Comparison of ENCODE assay signal across 1 cellular context in the genomic region with DNA sequence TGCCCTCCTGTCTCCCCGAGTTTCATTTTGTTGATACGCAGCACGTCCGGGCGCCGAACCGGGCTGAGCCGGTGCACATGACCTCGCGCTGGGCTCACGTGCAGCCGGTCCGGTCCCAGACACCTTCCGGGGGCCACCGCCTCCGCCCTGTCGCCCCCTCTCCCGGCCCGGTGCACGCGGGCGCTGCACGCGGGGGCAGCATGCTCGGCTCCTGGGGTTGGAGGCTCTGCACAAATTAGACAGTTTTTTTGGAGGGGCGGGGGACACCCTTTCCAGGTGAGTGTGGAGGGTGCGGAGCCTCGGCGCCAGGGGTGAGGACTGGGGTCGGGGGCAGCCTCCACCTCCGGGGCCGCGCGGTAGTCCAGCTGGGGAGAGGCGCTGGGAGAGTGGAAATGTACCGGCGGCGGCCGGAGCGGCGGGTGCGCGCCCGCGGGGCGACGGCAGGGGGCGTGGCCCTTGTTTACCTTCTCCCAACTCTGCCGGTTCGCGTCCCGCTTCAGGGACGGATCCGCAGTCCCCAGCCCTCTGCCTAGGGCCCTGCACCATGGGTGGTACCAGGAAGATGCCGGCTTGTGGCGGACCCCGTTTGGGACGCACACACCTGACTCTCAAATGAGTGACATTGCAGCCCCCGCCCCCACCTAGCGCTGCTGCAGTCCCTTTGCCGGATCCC.
TF ChIP-seq lines count a peak whose summit lies in the region.

No MANE protein-coding gene starts in this region.

TF ChIP-seq in HepG2, 621 proteins besides CTCF, POLR2A, EP300 and RAD21 (continued from another document and continues in another):
- no peak for TF ChIP-seq NFYC (CRISPR knock-in tag; IDR thresholded peaks at IDR 0.05)
- no peak for TF ChIP-seq ONECUT2 (CRISPR knock-in tag; IDR thresholded peaks at IDR 0.05)
- TF ChIP-seq ZNF790 (CRISPR knock-in tag; IDR thresholded peaks at IDR 0.05; ENCODE audit: borderline replicate concordance), result peak; percentile 50; the same call in 1 of the 2 replicates
- TF ChIP-seq ZFP37 (CRISPR knock-in tag; IDR thresholded peaks at IDR 0.05; ENCODE audit: borderline replicate concordance), result no peak
- peak; percentile 10 for TF ChIP-seq XRCC5 (optimal IDR thresholded peaks at IDR 0.05; ENCODE audit: low read length)
- TF ChIP-seq, protein P1, sequence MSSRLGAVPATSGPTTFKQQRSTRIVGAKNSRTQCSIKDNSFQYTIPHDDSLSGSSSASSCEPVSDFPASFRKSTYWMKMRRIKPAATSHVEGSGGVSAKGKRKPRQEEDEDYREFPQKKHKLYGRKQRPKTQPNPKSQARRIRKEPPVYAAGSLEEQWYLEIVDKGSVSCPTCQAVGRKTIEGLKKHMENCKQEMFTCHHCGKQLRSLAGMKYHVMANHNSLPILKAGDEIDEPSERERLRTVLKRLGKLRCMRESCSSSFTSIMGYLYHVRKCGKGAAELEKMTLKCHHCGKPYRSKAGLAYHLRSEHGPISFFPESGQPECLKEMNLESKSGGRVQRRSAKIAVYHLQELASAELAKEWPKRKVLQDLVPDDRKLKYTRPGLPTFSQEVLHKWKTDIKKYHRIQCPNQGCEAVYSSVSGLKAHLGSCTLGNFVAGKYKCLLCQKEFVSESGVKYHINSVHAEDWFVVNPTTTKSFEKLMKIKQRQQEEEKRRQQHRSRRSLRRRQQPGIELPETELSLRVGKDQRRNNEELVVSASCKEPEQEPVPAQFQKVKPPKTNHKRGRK (CRISPR knock-in tag; IDR thresholded peaks at IDR 0.05), result no peak
- TF ChIP-seq ARNTL (CRISPR knock-in tag; IDR thresholded peaks at IDR 0.05), result 0 out of 2 replicates have a peak, but pooled peaks have one; percentile 57
- no peak for TF ChIP-seq ZNF720 (CRISPR knock-in tag; IDR thresholded peaks at IDR 0.05)
- no peak for TF ChIP-seq FOSL1 (CRISPR knock-in tag; IDR thresholded peaks at IDR 0.05; ENCODE audit: borderline replicate concordance)
- no peak for TF ChIP-seq ZNF629 (CRISPR knock-in tag; conservative IDR thresholded peaks at IDR 0.05)
- TF ChIP-seq TAF15 (IDR thresholded peaks at IDR 0.05; ENCODE audit: low read depth, low read length, poor library complexity, severe bottlenecking), result no peak
- TF ChIP-seq, protein P2, sequence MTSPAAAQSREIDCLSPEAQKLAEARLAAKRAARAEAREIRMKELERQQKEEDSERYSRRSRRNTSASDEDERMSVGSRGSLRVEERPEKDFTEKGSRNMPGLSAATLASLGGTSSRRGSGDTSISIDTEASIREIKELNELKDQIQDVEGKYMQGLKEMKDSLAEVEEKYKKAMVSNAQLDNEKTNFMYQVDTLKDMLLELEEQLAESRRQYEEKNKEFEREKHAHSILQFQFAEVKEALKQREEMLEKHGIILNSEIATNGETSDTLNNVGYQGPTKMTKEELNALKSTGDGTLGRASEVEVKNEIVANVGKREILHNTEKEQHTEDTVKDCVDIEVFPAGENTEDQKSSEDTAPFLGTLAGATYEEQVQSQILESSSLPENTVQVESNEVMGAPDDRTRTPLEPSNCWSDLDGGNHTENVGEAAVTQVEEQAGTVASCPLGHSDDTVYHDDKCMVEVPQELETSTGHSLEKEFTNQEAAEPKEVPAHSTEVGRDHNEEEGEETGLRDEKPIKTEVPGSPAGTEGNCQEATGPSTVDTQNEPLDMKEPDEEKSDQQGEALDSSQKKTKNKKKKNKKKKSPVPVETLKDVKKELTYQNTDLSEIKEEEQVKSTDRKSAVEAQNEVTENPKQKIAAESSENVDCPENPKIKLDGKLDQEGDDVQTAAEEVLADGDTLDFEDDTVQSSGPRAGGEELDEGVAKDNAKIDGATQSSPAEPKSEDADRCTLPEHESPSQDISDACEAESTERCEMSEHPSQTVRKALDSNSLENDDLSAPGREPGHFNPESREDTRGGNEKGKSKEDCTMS (CRISPR knock-in tag; conservative IDR thresholded peaks at IDR 0.05), result no peak
- TF ChIP-seq NFKBIZ (CRISPR knock-in tag; IDR thresholded peaks at IDR 0.05), result no peak
- TF ChIP-seq, protein P3, sequence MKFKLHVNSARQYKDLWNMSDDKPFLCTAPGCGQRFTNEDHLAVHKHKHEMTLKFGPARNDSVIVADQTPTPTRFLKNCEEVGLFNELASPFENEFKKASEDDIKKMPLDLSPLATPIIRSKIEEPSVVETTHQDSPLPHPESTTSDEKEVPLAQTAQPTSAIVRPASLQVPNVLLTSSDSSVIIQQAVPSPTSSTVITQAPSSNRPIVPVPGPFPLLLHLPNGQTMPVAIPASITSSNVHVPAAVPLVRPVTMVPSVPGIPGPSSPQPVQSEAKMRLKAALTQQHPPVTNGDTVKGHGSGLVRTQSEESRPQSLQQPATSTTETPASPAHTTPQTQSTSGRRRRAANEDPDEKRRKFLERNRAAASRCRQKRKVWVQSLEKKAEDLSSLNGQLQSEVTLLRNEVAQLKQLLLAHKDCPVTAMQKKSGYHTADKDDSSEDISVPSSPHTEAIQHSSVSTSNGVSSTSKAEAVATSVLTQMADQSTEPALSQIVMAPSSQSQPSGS (CRISPR knock-in tag; IDR thresholded peaks at IDR 0.05), result peak; percentile 42; the same call in 1 of the 2 replicates
- TF ChIP-seq XBP1 (CRISPR knock-in tag; IDR thresholded peaks at IDR 0.05), result no peak
- TF ChIP-seq, protein P4, sequence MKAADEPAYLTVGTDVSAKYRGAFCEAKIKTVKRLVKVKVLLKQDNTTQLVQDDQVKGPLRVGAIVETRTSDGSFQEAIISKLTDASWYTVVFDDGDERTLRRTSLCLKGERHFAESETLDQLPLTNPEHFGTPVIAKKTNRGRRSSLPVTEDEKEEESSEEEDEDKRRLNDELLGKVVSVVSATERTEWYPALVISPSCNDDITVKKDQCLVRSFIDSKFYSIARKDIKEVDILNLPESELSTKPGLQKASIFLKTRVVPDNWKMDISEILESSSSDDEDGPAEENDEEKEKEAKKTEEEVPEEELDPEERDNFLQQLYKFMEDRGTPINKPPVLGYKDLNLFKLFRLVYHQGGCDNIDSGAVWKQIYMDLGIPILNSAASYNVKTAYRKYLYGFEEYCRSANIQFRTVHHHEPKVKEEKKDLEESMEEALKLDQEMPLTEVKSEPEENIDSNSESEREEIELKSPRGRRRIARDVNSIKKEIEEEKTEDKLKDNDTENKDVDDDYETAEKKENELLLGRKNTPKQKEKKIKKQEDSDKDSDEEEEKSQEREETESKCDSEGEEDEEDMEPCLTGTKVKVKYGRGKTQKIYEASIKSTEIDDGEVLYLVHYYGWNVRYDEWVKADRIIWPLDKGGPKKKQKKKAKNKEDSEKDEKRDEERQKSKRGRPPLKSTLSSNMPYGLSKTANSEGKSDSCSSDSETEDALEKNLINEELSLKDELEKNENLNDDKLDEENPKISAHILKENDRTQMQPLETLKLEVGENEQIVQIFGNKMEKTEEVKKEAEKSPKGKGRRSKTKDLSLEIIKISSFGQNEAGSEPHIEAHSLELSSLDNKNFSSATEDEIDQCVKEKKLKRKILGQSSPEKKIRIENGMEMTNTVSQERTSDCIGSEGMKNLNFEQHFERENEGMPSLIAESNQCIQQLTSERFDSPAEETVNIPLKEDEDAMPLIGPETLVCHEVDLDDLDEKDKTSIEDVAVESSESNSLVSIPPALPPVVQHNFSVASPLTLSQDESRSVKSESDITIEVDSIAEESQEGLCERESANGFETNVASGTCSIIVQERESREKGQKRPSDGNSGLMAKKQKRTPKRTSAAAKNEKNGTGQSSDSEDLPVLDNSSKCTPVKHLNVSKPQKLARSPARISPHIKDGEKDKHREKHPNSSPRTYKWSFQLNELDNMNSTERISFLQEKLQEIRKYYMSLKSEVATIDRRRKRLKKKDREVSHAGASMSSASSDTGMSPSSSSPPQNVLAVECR (CRISPR knock-in tag; IDR thresholded peaks at IDR 0.05; ENCODE audit: borderline replicate concordance), result peak; percentile 72
- no peak for TF ChIP-seq ZFP36 (IDR thresholded peaks at IDR 0.05; ENCODE audit: borderline replicate concordance, low read depth, low read length, partially characterized antibody)
- TF ChIP-seq, protein P5, sequence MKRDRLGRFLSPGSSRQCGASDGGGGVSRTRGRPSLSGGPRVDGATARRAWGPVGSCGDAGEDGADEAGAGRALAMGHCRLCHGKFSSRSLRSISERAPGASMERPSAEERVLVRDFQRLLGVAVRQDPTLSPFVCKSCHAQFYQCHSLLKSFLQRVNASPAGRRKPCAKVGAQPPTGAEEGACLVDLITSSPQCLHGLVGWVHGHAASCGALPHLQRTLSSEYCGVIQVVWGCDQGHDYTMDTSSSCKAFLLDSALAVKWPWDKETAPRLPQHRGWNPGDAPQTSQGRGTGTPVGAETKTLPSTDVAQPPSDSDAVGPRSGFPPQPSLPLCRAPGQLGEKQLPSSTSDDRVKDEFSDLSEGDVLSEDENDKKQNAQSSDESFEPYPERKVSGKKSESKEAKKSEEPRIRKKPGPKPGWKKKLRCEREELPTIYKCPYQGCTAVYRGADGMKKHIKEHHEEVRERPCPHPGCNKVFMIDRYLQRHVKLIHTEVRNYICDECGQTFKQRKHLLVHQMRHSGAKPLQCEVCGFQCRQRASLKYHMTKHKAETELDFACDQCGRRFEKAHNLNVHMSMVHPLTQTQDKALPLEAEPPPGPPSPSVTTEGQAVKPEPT (CRISPR knock-in tag; IDR thresholded peaks at IDR 0.05; ENCODE audit: low read depth), result 0 out of 2 replicates have a peak, but pooled peaks have one; percentile 18
- no peak; the same call in 1 of the 2 replicates for TF ChIP-seq HOXD1 (CRISPR knock-in tag; IDR thresholded peaks at IDR 0.05)
- no peak for TF ChIP-seq ZBTB20 (CRISPR knock-in tag; IDR thresholded peaks at IDR 0.05; ENCODE audit: borderline replicate concordance, low read depth)
- no peak for TF ChIP-seq ZNF256 (CRISPR knock-in tag; conservative IDR thresholded peaks at IDR 0.05)
- TF ChIP-seq FOXJ3 (CRISPR knock-in tag; IDR thresholded peaks at IDR 0.05; ENCODE audit: borderline replicate concordance), result no peak
- TF ChIP-seq, protein P6, sequence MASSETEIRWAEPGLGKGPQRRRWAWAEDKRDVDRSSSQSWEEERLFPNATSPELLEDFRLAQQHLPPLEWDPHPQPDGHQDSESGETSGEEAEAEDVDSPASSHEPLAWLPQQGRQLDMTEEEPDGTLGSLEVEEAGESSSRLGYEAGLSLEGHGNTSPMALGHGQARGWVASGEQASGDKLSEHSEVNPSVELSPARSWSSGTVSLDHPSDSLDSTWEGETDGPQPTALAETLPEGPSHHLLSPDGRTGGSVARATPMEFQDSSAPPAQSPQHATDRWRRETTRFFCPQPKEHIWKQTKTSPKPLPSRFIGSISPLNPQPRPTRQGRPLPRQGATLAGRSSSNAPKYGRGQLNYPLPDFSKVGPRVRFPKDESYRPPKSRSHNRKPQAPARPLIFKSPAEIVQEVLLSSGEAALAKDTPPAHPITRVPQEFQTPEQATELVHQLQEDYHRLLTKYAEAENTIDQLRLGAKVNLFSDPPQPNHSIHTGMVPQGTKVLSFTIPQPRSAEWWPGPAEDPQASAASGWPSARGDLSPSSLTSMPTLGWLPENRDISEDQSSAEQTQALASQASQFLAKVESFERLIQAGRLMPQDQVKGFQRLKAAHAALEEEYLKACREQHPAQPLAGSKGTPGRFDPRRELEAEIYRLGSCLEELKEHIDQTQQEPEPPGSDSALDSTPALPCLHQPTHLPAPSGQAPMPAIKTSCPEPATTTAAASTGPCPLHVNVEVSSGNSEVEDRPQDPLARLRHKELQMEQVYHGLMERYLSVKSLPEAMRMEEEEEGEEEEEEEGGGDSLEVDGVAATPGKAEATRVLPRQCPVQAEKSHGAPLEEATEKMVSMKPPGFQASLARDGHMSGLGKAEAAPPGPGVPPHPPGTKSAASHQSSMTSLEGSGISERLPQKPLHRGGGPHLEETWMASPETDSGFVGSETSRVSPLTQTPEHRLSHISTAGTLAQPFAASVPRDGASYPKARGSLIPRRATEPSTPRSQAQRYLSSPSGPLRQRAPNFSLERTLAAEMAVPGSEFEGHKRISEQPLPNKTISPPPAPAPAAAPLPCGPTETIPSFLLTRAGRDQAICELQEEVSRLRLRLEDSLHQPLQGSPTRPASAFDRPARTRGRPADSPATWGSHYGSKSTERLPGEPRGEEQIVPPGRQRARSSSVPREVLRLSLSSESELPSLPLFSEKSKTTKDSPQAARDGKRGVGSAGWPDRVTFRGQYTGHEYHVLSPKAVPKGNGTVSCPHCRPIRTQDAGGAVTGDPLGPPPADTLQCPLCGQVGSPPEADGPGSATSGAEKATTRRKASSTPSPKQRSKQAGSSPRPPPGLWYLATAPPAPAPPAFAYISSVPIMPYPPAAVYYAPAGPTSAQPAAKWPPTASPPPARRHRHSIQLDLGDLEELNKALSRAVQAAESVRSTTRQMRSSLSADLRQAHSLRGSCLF (CRISPR knock-in tag; IDR thresholded peaks at IDR 0.05; ENCODE audit: borderline replicate concordance), result no peak
- TF ChIP-seq IKZF1 (IDR thresholded peaks at IDR 0.05), result no peak
- TF ChIP-seq PHF8 (CRISPR knock-in tag; IDR thresholded peaks at IDR 0.05), result no peak; the same call in 1 of the 2 replicates
- peak; percentile 11 for TF ChIP-seq FOSL2 (CRISPR knock-in tag; IDR thresholded peaks at IDR 0.05)
- TF ChIP-seq PCBP1 (IDR thresholded peaks at IDR 0.05; ENCODE audit: borderline replicate concordance, low read depth, low read length), result peak; percentile 24; the same call in 1 of the 2 replicates
- TF ChIP-seq, protein P7, sequence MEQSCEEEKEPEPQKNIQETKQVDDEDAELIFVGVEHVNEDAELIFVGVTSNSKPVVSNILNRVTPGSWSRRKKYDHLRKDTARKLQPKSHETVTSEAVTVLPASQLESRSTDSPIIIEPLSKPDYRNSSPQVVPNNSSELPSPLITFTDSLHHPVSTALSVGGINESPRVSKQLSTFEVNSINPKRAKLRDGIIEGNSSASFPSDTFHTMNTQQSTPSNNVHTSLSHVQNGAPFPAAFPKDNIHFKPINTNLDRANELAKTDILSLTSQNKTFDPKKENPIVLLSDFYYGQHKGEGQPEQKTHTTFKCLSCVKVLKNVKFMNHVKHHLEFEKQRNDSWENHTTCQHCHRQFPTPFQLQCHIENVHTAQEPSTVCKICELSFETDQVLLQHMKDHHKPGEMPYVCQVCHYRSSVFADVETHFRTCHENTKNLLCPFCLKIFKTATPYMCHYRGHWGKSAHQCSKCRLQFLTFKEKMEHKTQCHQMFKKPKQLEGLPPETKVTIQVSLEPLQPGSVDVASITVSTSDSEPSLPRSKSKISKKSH (CRISPR knock-in tag; IDR thresholded peaks at IDR 0.05; ENCODE audit: borderline replicate concordance), result peak; percentile 50; the same call in 1 of the 2 replicates
- TF ChIP-seq NFE2L1 (CRISPR knock-in tag; IDR thresholded peaks at IDR 0.05; ENCODE audit: borderline replicate concordance), result no peak
- no peak for TF ChIP-seq TBL1XR1 (IDR thresholded peaks at IDR 0.05; ENCODE audit: borderline replicate concordance, low read length, partially characterized antibody)
- TF ChIP-seq ZNF670 (CRISPR knock-in tag; IDR thresholded peaks at IDR 0.05; ENCODE audit: borderline replicate concordance), result peak; percentile 77; the same call in 1 of the 2 replicates
- TF ChIP-seq, protein P8, sequence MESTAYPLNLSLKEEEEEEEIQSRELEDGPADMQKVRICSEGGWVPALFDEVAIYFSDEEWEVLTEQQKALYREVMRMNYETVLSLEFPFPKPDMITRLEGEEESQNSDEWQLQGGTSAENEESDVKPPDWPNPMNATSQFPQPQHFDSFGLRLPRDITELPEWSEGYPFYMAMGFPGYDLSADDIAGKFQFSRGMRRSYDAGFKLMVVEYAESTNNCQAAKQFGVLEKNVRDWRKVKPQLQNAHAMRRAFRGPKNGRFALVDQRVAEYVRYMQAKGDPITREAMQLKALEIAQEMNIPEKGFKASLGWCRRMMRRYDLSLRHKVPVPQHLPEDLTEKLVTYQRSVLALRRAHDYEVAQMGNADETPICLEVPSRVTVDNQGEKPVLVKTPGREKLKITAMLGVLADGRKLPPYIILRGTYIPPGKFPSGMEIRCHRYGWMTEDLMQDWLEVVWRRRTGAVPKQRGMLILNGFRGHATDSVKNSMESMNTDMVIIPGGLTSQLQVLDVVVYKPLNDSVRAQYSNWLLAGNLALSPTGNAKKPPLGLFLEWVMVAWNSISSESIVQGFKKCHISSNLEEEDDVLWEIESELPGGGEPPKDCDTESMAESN (CRISPR knock-in tag; conservative IDR thresholded peaks at IDR 0.05), result peak; percentile 81
- TF ChIP-seq HNRNPLL (IDR thresholded peaks at IDR 0.05; ENCODE audit: low read depth, low read length, poor library complexity, severe bottlenecking), result no peak
- TF ChIP-seq ZNF558 (CRISPR knock-in tag; IDR thresholded peaks at IDR 0.05; ENCODE audit: borderline replicate concordance), result no peak; the same call in 1 of the 2 replicates
- no peak for TF ChIP-seq TSC22D2 (CRISPR knock-in tag; IDR thresholded peaks at IDR 0.05; ENCODE audit: borderline replicate concordance)
